In genomic region chr9:97376902-97377301, GRCh38 we compare ENCODE assay signal across 3 cellular contexts.
"Had no signal": no experiment of that assay in that cellular context is flagged by ENCODE, and none has a peak within 500 bp of the region (broad histone marks: within the 10 kb centered on the region; RNA-seq: fewer than 3 reads in every experiment).

No MANE protein-coding gene starts in this region.

- DNase-seq: H9, HCEC 1CT had no signal

- H2AFZ ChIP-seq: GM23338 had no signal

- H3K4me2 ChIP-seq: GM23338 had no signal

- H3K4me3 ChIP-seq: GM23338 had no signal
